1 cellular context compared by ENCODE assay signal in the genomic region with DNA sequence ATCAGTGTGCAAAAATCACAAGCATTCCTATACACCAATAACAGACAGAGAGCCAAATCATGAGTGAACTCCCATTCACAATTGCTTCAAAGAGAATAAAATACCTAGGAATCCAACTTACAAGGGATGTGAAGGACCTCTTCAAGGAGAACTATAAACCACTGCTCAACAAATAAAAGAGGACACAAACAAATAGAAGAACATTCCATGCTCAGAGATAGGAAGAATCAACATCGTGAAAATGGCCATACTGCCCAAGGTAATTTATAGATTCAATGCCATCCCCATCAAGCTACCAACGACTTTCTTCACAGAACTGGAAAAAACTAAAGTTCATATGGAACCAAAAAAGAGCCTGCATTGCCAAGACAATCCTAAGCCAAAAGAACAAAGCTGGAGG. TPM values are rescaled to one million over a fixed set of nuclear protein-coding genes. Genes with fewer than 3 reads are reported as not detected.
"Had no signal": no experiment of that assay in that cellular context is flagged by ENCODE, and none has a peak within 500 bp of the region (broad histone marks: within the 10 kb centered on the region; RNA-seq: fewer than 3 reads in every experiment).

No MANE protein-coding gene starts in this region.

RNA-seq across cellular contexts. Expression of a gene that starts 54.8 kb away (rescaled TPM):
- total RNA-seq: SK-MEL-5 had no signal
